ENCODE assay signal across 1 cellular context in the genomic region with DNA sequence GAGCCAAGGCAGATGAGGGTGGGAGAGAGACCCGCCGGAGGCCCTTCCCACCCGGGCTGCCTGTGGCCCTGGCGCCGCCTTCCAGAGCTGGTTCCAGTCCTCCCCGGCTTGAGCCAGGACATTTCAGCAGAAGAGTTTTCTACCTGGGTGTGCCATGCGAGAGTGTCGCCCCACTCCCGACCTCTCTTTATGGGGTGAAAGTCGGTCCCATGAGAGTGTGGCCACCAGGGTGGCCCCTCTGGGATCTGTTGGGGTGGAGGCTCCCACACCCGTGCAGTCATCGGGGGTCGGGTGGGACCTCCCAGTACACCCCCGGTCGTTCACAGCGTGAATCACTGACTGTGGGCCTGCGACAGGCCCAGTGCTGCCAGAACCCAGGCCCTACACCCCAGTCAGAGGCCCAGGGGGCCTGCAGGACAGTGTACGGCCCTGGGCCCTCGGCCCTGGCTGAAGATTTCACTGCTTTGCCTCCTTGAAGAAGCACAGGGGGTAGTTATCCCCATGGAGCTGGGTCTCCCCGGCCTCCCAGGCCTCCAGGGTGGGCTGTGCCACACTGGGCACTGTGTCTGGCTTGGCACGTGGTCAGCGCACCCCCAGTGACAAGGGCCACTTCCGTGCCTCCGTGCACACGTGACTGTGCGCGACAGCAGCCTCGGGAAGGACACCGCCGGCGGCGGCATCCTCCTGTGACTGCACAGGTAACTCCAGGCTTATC.
TF ChIP-seq lines count a peak whose summit lies in the region.

No MANE protein-coding gene starts in this region.

TF ChIP-seq in GM23338, 12 proteins besides CTCF, POLR2A, EP300 and RAD21 (continued from another document):
- TF ChIP-seq, protein P1, sequence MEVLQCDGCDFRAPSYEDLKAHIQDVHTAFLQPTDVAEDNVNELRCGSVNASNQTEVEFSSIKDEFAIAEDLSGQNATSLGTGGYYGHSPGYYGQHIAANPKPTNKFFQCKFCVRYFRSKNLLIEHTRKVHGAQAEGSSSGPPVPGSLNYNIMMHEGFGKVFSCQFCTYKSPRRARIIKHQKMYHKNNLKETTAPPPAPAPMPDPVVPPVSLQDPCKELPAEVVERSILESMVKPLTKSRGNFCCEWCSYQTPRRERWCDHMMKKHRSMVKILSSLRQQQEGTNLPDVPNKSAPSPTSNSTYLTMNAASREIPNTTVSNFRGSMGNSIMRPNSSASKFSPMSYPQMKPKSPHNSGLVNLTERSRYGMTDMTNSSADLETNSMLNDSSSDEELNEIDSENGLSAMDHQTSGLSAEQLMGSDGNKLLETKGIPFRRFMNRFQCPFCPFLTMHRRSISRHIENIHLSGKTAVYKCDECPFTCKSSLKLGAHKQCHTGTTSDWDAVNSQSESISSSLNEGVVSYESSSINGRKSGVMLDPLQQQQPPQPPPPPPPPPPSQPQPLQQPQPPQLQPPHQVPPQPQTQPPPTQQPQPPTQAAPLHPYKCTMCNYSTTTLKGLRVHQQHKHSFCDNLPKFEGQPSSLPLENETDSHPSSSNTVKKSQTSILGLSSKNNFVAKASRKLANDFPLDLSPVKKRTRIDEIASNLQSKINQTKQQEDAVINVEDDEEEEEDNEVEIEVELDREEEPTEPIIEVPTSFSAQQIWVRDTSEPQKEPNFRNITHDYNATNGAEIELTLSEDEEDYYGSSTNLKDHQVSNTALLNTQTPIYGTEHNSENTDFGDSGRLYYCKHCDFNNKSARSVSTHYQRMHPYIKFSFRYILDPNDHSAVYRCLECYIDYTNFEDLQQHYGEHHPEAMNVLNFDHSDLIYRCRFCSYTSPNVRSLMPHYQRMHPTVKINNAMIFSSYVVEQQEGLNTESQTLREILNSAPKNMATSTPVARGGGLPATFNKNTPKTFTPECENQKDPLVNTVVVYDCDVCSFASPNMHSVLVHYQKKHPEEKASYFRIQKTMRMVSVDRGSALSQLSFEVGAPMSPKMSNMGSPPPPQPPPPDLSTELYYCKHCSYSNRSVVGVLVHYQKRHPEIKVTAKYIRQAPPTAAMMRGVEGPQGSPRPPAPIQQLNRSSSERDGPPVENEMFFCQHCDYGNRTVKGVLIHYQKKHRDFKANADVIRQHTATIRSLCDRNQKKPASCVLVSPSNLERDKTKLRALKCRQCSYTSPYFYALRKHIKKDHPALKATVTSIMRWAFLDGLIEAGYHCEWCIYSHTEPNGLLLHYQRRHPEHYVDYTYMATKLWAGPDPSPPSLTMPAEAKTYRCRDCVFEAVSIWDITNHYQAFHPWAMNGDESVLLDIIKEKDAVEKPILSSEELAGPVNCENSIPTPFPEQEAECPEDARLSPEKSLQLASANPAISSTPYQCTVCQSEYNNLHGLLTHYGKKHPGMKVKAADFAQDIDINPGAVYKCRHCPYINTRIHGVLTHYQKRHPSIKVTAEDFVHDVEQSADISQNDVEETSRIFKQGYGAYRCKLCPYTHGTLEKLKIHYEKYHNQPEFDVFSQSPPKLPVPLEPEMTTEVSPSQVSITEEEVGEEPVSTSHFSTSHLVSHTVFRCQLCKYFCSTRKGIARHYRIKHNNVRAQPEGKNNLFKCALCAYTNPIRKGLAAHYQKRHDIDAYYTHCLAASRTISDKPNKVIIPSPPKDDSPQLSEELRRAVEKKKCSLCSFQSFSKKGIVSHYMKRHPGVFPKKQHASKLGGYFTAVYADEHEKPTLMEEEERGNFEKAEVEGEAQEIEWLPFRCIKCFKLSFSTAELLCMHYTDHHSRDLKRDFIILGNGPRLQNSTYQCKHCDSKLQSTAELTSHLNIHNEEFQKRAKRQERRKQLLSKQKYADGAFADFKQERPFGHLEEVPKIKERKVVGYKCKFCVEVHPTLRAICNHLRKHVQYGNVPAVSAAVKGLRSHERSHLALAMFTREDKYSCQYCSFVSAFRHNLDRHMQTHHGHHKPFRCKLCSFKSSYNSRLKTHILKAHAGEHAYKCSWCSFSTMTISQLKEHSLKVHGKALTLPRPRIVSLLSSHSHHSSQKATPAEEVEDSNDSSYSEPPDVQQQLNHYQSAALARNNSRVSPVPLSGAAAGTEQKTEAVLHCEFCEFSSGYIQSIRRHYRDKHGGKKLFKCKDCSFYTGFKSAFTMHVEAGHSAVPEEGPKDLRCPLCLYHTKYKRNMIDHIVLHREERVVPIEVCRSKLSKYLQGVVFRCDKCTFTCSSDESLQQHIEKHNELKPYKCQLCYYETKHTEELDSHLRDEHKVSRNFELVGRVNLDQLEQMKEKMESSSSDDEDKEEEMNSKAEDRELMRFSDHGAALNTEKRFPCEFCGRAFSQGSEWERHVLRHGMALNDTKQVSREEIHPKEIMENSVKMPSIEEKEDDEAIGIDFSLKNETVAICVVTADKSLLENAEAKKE (CRISPR knock-in tag; IDR thresholded peaks at IDR 0.05), result no peak
- TF ChIP-seq ZNF114 (CRISPR knock-in tag; IDR thresholded peaks at IDR 0.05), result no peak
- no peak for TF ChIP-seq EZH2 (IDR thresholded peaks at IDR 0.05; ENCODE audit: low read depth, unreplicated experiment)
- no peak for TF ChIP-seq EZH2phosphoT487 (IDR thresholded peaks at IDR 0.05; ENCODE audit: unreplicated experiment)
- no peak for TF ChIP-seq ZNF331 (CRISPR knock-in tag; IDR thresholded peaks at IDR 0.05; ENCODE audit: low read depth)
- TF ChIP-seq, protein P2, sequence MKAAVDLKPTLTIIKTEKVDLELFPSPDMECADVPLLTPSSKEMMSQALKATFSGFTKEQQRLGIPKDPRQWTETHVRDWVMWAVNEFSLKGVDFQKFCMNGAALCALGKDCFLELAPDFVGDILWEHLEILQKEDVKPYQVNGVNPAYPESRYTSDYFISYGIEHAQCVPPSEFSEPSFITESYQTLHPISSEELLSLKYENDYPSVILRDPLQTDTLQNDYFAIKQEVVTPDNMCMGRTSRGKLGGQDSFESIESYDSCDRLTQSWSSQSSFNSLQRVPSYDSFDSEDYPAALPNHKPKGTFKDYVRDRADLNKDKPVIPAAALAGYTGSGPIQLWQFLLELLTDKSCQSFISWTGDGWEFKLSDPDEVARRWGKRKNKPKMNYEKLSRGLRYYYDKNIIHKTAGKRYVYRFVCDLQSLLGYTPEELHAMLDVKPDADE (IDR thresholded peaks at IDR 0.05), result no peak
- TF ChIP-seq NANOG (IDR thresholded peaks at IDR 0.05; ENCODE audit: borderline replicate concordance), result no peak
